In the genomic region with DNA sequence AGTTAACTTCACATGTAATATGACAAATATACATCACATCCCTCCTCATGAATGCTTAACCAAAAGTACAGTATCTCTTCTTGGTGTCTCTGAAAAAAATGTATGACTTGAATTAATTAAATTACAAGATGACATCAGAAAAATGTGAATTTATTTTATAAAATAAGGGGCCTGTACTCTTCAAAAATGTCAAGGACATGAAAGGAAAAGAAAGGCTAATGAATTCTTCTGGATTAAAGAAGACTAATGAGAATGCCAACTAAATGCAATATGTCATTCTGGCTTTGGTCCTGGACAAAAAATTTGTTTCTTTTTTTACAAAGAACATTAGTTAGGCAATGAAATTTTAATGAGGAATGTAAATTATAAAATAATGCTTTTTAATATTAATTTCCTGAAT, we compare ENCODE assay signal across 8 cellular contexts.
"Had no signal": no experiment of that assay in that cellular context is flagged by ENCODE, and none has a peak within 500 bp of the region (broad histone marks: within the 10 kb centered on the region; RNA-seq: fewer than 3 reads in every experiment).

No MANE protein-coding gene starts in this region.

- ATAC-seq: GM12878 had no signal

- H3K4me3 ChIP-seq: GM12878 had no signal

- FAIRE-seq: G401.6, GM12878, GM12891, GM12892, GM18507, GM19239 had no signal

- DNase-seq: GDM1, GF-D8 had no signal
